ENCODE assay signal across 8 cellular contexts in genomic region chr19:39532233-39533002, GRCh38. TPM values are rescaled to one million over a fixed set of nuclear protein-coding genes. Genes with fewer than 3 reads are reported as not detected.
DNase-seq lines count a peak whose midpoint lies in the region; ATAC-seq and TF ChIP-seq lines count a peak whose summit lies in the region.

Gene EID2B, minus strand, starts transcription at chr19:39532852. Its CDS starts 50 bp downstream, at chr19:39532802.

- DNase-seq in GOT3 (lab: John Stamatoyannopoulos, UW) (peak; percentile 74), LHCN-M2 (ENCODE audit: low read depth) (peak; percentile 93), RKO (ENCODE audit: low spot score) (peak; percentile 96), fibroblast of pulmonary artery (ENCODE audit: low read depth) (peak; percentile 98)
- DNase-seq in natural killer cell treated with Interleukin-12 subunit alpha and Interleukin-12 subunit beta and Interleukin-15 and Interleukin-18, amount 100 ng/mL, for 72 hours (ENCODE audit: low spot score), result peak; percentile 93
- peak; percentile 87 for DNase-seq in stimulated activated naive CD4-positive, alpha-beta T cell treated with Interleukin-2 at 50 U/mL for 16 hours (lab: John Stamatoyannopoulos, UW)

- peaks cover 4% of the 10 kb centered on the region for H3K4me1 Mint-ChIP-seq in activated T-helper 17 cell treated with anti-CD3 and anti-CD28 coated beads, Interleukin-2, amount 50 U/mL, for 72 hours
- H3K4me1 Mint-ChIP-seq in natural killer cell treated with Interleukin-12 subunit alpha and Interleukin-12 subunit beta and Interleukin-15 and Interleukin-18, amount 100 ng/mL, for 72 hours (ENCODE audit: low read depth in 2 of 2), result peaks cover 3 to 13% of the 10 kb centered on the region in 2 donors

- H3K4me3 Mint-ChIP-seq in activated T-helper 17 cell treated with anti-CD3 and anti-CD28 coated beads, Interleukin-2, amount 50 U/mL, for 72 hours, result peak within 1 kb of the TSS; percentile 85
- peak within 1 kb of the TSS; percentile 86 for H3K4me3 Mint-ChIP-seq in natural killer cell treated with Interleukin-12 subunit alpha and Interleukin-12 subunit beta and Interleukin-15 and Interleukin-18, amount 100 ng/mL, for 72 hours

- ATAC-seq in activated T-helper 17 cell treated with anti-CD3 and anti-CD28 coated beads, Interleukin-2, amount 50 U/mL, for 72 hours (replicated peaks), result peak; percentile 95
- ATAC-seq in natural killer cell treated with Interleukin-12 subunit alpha and Interleukin-12 subunit beta and Interleukin-15 and Interleukin-18, amount 100 ng/mL, for 72 hours, result peak; percentile 97 to 98

- H3K4me3 ChIP-seq in fibroblast of pulmonary artery (replicated peaks; ENCODE audit: low read depth, low read length), result peak within 1 kb of the TSS; percentile 88

- H3K36me3 Mint-ChIP-seq in activated T-helper 17 cell treated with anti-CD3 and anti-CD28 coated beads, Interleukin-2, amount 50 U/mL, for 72 hours (ENCODE audit: low read depth), result peaks cover 9% of the 10 kb centered on the region
- no peaks in the 10 kb centered on the region for H3K36me3 Mint-ChIP-seq in natural killer cell treated with Interleukin-12 subunit alpha and Interleukin-12 subunit beta and Interleukin-15 and Interleukin-18, amount 100 ng/mL, for 72 hours

- peak within 1 kb of the TSS; percentile 62 for H3K9ac ChIP-seq in ES-I3 (ENCODE audit: low read depth, low read length)

- peak within 1 kb of the TSS; percentile 84 for H3K27ac Mint-ChIP-seq in activated T-helper 17 cell treated with anti-CD3 and anti-CD28 coated beads, Interleukin-2, amount 50 U/mL, for 72 hours
- peak within 1 kb of the TSS; percentile 46 to 76 for H3K27ac Mint-ChIP-seq in natural killer cell treated with Interleukin-12 subunit alpha and Interleukin-12 subunit beta and Interleukin-15 and Interleukin-18, amount 100 ng/mL, for 72 hours

- no peaks in the 10 kb centered on the region for H3K9me3 Mint-ChIP-seq in activated T-helper 17 cell treated with anti-CD3 and anti-CD28 coated beads, Interleukin-2, amount 50 U/mL, for 72 hours
- no peaks in the 10 kb centered on the region for H3K9me3 Mint-ChIP-seq in natural killer cell treated with Interleukin-12 subunit alpha and Interleukin-12 subunit beta and Interleukin-15 and Interleukin-18, amount 100 ng/mL, for 72 hours

- TF ChIP-seq CTCF in fibroblast of pulmonary artery (IDR thresholded peaks at IDR 0.05; ENCODE audit: low read length, missing control alignments), result peak; percentile 98

- H3K27me3 Mint-ChIP-seq in activated T-helper 17 cell treated with anti-CD3 and anti-CD28 coated beads, Interleukin-2, amount 50 U/mL, for 72 hours, result no peaks in the 10 kb centered on the region
- no peaks in the 10 kb centered on the region for H3K27me3 Mint-ChIP-seq in natural killer cell treated with Interleukin-12 subunit alpha and Interleukin-12 subunit beta and Interleukin-15 and Interleukin-18, amount 100 ng/mL, for 72 hours

- H3K9me3 ChIP-seq in ES-I3 (ENCODE audit: control insufficient read depth, insufficient read depth, low read length), result no peaks in the 10 kb centered on the region

- H3K4me1 ChIP-seq in ES-I3 (ENCODE audit: insufficient read depth, low read length), result no peaks in the 10 kb centered on the region

- no peaks in the 10 kb centered on the region for H3K36me3 ChIP-seq in ES-I3 (ENCODE audit: insufficient read depth, low read length)

RNA-seq across cellular contexts. Expression of gene EID2B, which starts in this region (rescaled TPM):
- 3.0 and 4.8 TPM in 2 replicates for total RNA-seq in LHCN-M2 (2014; rRNA removed)
- 2.1 TPM for polyA plus RNA-seq in LHCN-M2 (2012)
- 1 to 10 TPM; 2.8 to 3.2 TPM for total RNA-seq in activated T-helper 17 cell treated with anti-CD3 and anti-CD28 coated beads, Interleukin-2, amount 50 U/mL, for 72 hours
- 1 to 10 TPM; 1.9 to 5.4 TPM for total RNA-seq in natural killer cell treated with Interleukin-12 subunit alpha and Interleukin-12 subunit beta and Interleukin-15 and Interleukin-18, amount 100 ng/mL, for 72 hours

Comparison
In these comparisons a context has a peak if more than half of its experiments do, and no peak if none do; other contexts are left out.
1. Peak in every context shown above with its lines: DNase-seq, ATAC-seq and H3K4me3 ChIP-seq.